Comparison of ENCODE assay signal across 7 cellular contexts in the genomic region with DNA sequence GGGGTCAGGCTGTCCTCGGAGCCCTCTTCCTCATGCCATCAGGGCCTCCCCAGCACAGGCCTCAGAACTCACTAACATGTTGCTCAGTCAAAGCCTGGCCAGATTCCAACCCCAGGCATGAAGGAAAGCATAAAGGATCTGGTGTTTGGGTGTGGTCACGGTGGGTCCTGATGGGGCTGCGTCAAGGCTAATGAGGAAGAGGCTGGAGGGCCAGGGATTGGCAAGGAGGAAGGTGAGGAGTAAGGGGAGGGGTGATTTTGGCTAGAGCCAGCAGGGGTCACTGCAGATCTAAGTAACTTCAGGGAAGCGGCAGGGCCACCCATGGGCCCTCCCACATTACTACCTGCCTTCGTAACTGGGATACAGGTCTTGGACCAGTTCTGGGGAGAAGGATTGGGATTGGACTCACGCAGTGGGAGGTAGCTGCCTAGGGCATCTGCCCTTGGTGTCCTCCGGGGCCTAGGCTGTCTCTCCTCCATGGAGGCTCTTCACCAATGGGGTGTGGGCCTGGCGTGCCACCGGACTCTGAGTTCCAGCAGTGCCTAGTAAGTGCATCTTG. TPM values are rescaled to one million over a fixed set of nuclear protein-coding genes. Genes with fewer than 3 reads are reported as not detected.
DNase-seq lines count a peak whose midpoint lies in the region; ATAC-seq and TF ChIP-seq lines count a peak whose summit lies in the region.

No MANE protein-coding gene starts in this region.

- in situ Hi-C loops in mammary epithelial cell (cut with MboI; ENCODE audit: low sequenced_read_pairs in 2 of 2), result loop anchor here in 1 of 2 donors (5.0 kb wide), 2 partner anchors 48 to 348 kb away; partner anchors contain the start of gene VEGFA

- H3K4me1 ChIP-seq in mammary epithelial cell (ENCODE audit: insufficient read depth, low read length), result peaks cover 31% of the 10 kb centered on the region

- intact Hi-C loops in mammary epithelial cell (cut with micrococcal nuclease), result loop anchor here (1.0 to 10.0 kb wide), 10 partner anchors 46 to 355 kb away; partner anchors contain the start of gene VEGFA
- intact Hi-C loops in left colon (cut with DNase I, micrococcal nuclease), result no loop called here

- H3K27me3 ChIP-seq in WERI-Rb-1 (ENCODE audit: insufficient read depth, low read depth, severe bottlenecking) (peaks cover 2% of the 10 kb centered on the region), mammary epithelial cell (ENCODE audit: insufficient read depth, low read length) (no peaks in the 10 kb centered on the region)

- CTCF ChIA-PET in HEK293T (lab: Yijun Ruan, JAX) (interaction anchor here (0.7 to 1.7 kb wide), 4 partner anchors 38 to 355 kb away, joined by 3 to 5 read pairs (median 3); no protein-coding TSS in a partner anchor), mammary epithelial cell (lab: Charles Lee; ENCODE audit: low non-redundant PET) (interaction anchor here (0.6 to 1.2 kb wide), 7 partner anchors 30 to 355 kb away, joined by 3 to 6 read pairs (median 5); no protein-coding TSS in a partner anchor)

- H3K4me2 ChIP-seq in mammary epithelial cell (ENCODE audit: insufficient read depth, low read depth, low read length), result no peak overlapping the region

- no peaks in the 10 kb centered on the region for H3K79me2 ChIP-seq in mammary epithelial cell (ENCODE audit: insufficient read depth, low read length)

- DNase-seq in GM12864 (ENCODE audit: low read depth), result no peak
- DNase-seq in HEK293T (ENCODE audit: extremely low spot score), result peak; percentile 81
- peak; percentile 39 for DNase-seq in NCI-H1105 treated with DMSO at 0.1 percent for 48 hours (lab: John Stamatoyannopoulos, UW)
- DNase-seq in WERI-Rb-1, result peak; percentile 92
- peak; percentile 76 for DNase-seq in mammary epithelial cell
- peak; percentile 84 to 90 for DNase-seq in left colon
- peak; percentile 35 for DNase-seq in stimulated activated CD8-positive, alpha-beta memory T cell treated with anti-CD3 and anti-CD28 coated beads, Interleukin-15, amount 100 ng/mL, for 1 hour (ENCODE audit: low read depth)

- no peaks in the 10 kb centered on the region for H3K36me3 ChIP-seq in WERI-Rb-1
- H3K36me3 ChIP-seq in mammary epithelial cell (ENCODE audit: insufficient read depth, low read length), result no peaks in the 10 kb centered on the region

- no peaks in the 10 kb centered on the region for H4K20me1 ChIP-seq in mammary epithelial cell (ENCODE audit: insufficient read depth, low read length)

- TF ChIP-seq CTCF in GM12864 (IDR thresholded peaks at IDR 0.05; ENCODE audit: low read depth, low read length, missing control alignments) (peak; percentile 83), WERI-Rb-1 (IDR thresholded peaks at IDR 0.05; ENCODE audit: low read depth, low read length) (peak; percentile 97), mammary epithelial cell (conservative IDR thresholded peaks at IDR 0.05 in 1 of 2, IDR thresholded peaks at IDR 0.05 in 1 of 2; ENCODE audit: extremely low read depth in 1 of 2, insufficient read depth in 1 of 2, low read depth in 1 of 2, low read length in 2 of 2) (peak; percentile 75 to 84)

- no TSS peak for BruUV-seq in mammary epithelial cell (replicated peaks; lab: Mats Ljungman, UMichigan)

- WGBS in mammary epithelial cell (ENCODE audit: low coverage, missing lambda C conversion rate), result 59% methylated on average over 9 of the region's 9 CpGs

- no peak overlapping the region for H3K27ac ChIP-seq in WERI-Rb-1
- H3K27ac ChIP-seq in mammary epithelial cell (ENCODE audit: insufficient read depth, low read depth, low read length), result no peak overlapping the region

- H2AFZ ChIP-seq in mammary epithelial cell (ENCODE audit: low read depth, low read length), result no peak overlapping the region

- no peak overlapping the region for H3K9ac ChIP-seq in mammary epithelial cell (ENCODE audit: insufficient read depth, low read length)

- POLR2A ChIA-PET in HEK293T (lab: Yijun Ruan, JAX), result interaction anchor here (1.2 kb wide), 1 partner anchor 46 kb away, joined by 4 read pairs; the partner anchor contains the start of gene VEGFA

- dilution Hi-C loops in mammary epithelial cell (cut with HindIII; ENCODE audit: low sequenced_read_pairs), result no loop called here

- no peaks in the 10 kb centered on the region for H3K9me3 ChIP-seq in WERI-Rb-1 (ENCODE audit: severe bottlenecking)
- no peaks in the 10 kb centered on the region for H3K9me3 ChIP-seq in mammary epithelial cell (replicated peaks; ENCODE audit: insufficient read depth, low read length)

- no peak overlapping the region for H3K4me3 ChIP-seq in GM12864 (ENCODE audit: low read depth, low read length)
- H3K4me3 ChIP-seq in WERI-Rb-1 (ENCODE audit: low read depth, low read length), result no peak overlapping the region
- no peak overlapping the region for H3K4me3 ChIP-seq in mammary epithelial cell (replicated peaks in 1 of 3; ENCODE audit: insufficient read depth in 1 of 3, low read depth in 2 of 3, low read length in 3 of 3)

- peak; percentile 83 for ATAC-seq in left colon

TF ChIP-seq in HEK293T, 16 proteins besides CTCF, POLR2A, EP300 and RAD21:
- TF ChIP-seq SUZ12 (IDR thresholded peaks at IDR 0.05) (no peak), PKNOX1 (IDR thresholded peaks at IDR 0.05) (no peak), FOXA1 (IDR thresholded peaks at IDR 0.05) (no peak), TARDBP (IDR thresholded peaks at IDR 0.05) (no peak), SP1 (IDR thresholded peaks at IDR 0.05) (no peak), BHLHE40 (IDR thresholded peaks at IDR 0.05; ENCODE audit: borderline replicate concordance) (no peak), HDGF (IDR thresholded peaks at IDR 0.05; ENCODE audit: borderline replicate concordance) (no peak), ELF4 (IDR thresholded peaks at IDR 0.05) (no peak), NFRKB (IDR thresholded peaks at IDR 0.05) (no peak), ARNT (IDR thresholded peaks at IDR 0.05) (no peak), ZNF384 (IDR thresholded peaks at IDR 0.05) (no peak), FOXK2 (IDR thresholded peaks at IDR 0.05) (no peak), L3MBTL2 (conservative IDR thresholded peaks at IDR 0.05) (no peak), FOXM1 (IDR thresholded peaks at IDR 0.05; ENCODE audit: borderline replicate concordance) (no peak), LEF1 (IDR thresholded peaks at IDR 0.05; ENCODE audit: borderline replicate concordance) (no peak), CTBP1 (IDR thresholded peaks at IDR 0.05; ENCODE audit: borderline replicate concordance) (no peak)
TF ChIP-seq in HEK293T: peak in this region for 0.

RNA-seq across cellular contexts. Expression of gene MRPS18A, which starts 36.2 kb away (rescaled TPM):
- 10 to 100 TPM; 27.0 to 49.0 TPM for total RNA-seq in mammary epithelial cell
- 63.7 TPM for polyA plus RNA-seq in mammary epithelial cell
- 39.5 TPM for polyA minus RNA-seq in mammary epithelial cell
- total RNA-seq in left colon, result 10 to 100 TPM; 56.9 to 69.4 TPM

RNA-seq across cellular contexts. Expression of gene VEGFA, which starts 46.2 kb away (rescaled TPM):
- total RNA-seq in mammary epithelial cell (100 to 1,000 TPM; 161 to 313 TPM), left colon (100 to 1,000 TPM; 107 to 110 TPM)
- polyA plus RNA-seq in mammary epithelial cell, result 196 TPM
- polyA minus RNA-seq in mammary epithelial cell, result 634 TPM
